14 cellular contexts compared by ENCODE assay signal in genomic region chr5:69035665-69036064, GRCh38.
"Had no signal": no experiment of that assay in that cellular context is flagged by ENCODE, and none has a peak within 500 bp of the region (broad histone marks: within the 10 kb centered on the region; RNA-seq: fewer than 3 reads in every experiment).

No MANE protein-coding gene starts in this region.

- H3K27me3 ChIP-seq: neutrophil, thyroid gland had no signal

- H3K27ac Mint-ChIP-seq: activated CD4-positive, alpha-beta memory T cell treated with anti-CD3 and anti-CD28 coated beads for 36 hours; activated CD4-positive, alpha-beta T cell treated with anti-CD3 and anti-CD28 coated beads for 36 hours; activated T-cell treated with anti-CD3 and anti-CD28 coated beads, Interleukin-2, amount 50 U/mL, for 24 hours; naive thymus-derived CD8-positive, alpha-beta T cell; stimulated activated memory B cell treated with anti-CD40 and anti-IgM and Interleukin-4, amounts not matched to agents 10 μg/mL and 1 μg/mL and 100 μg/mL, for 72 hours; T-helper 17 cell had no signal

- H3K27me3 Mint-ChIP-seq: activated T-cell treated with anti-CD3 and anti-CD28 coated beads, Interleukin-2, amount 50 U/mL, for 24 hours had no signal

- H3K4me1 ChIP-seq: esophagus muscularis mucosa, heart left ventricle, thyroid gland had no signal

- H3K36me3 Mint-ChIP-seq: activated CD4-positive, alpha-beta memory T cell treated with anti-CD3 and anti-CD28 coated beads for 36 hours; naive thymus-derived CD8-positive, alpha-beta T cell; stimulated activated memory B cell treated with anti-CD40 and anti-IgM and Interleukin-4, amounts not matched to agents 10 μg/mL and 1 μg/mL and 100 μg/mL, for 72 hours had no signal

- H3K9me3 Mint-ChIP-seq: activated CD4-positive, alpha-beta memory T cell treated with anti-CD3 and anti-CD28 coated beads for 36 hours; activated T-cell treated with anti-CD3 and anti-CD28 coated beads, Interleukin-2, amount 50 U/mL, for 24 hours; naive thymus-derived CD8-positive, alpha-beta T cell; stimulated activated memory B cell treated with anti-CD40 and anti-IgM and Interleukin-4, amounts not matched to agents 10 μg/mL and 1 μg/mL and 100 μg/mL, for 72 hours had no signal

- H3K9me3 ChIP-seq: esophagus muscularis mucosa, heart left ventricle, mucosa of descending colon, neutrophil, thyroid gland had no signal

- H3K4me3 Mint-ChIP-seq: activated CD4-positive, alpha-beta memory T cell treated with anti-CD3 and anti-CD28 coated beads for 36 hours; activated CD4-positive, alpha-beta T cell treated with anti-CD3 and anti-CD28 coated beads for 36 hours; activated T-cell treated with anti-CD3 and anti-CD28 coated beads, Interleukin-2, amount 50 U/mL, for 24 hours; naive thymus-derived CD8-positive, alpha-beta T cell; stimulated activated memory B cell treated with anti-CD40 and anti-IgM and Interleukin-4, amounts not matched to agents 10 μg/mL and 1 μg/mL and 100 μg/mL, for 72 hours; T-helper 17 cell had no signal

- H3K27ac ChIP-seq: esophagus muscularis mucosa, heart left ventricle, neutrophil, parathyroid adenoma, thyroid gland had no signal

- H3K36me3 ChIP-seq: esophagus muscularis mucosa, heart left ventricle, neutrophil, thyroid gland had no signal

- DNase-seq: activated CD4-positive, alpha-beta memory T cell treated with anti-CD3 and anti-CD28 coated beads for 36 hours; activated CD4-positive, alpha-beta T cell treated with anti-CD3 and anti-CD28 coated beads for 36 hours; activated naive CD4-positive, alpha-beta T cell treated with anti-CD3 and anti-CD28 coated beads, Interleukin-2, amount 50 U/mL, for 16 hours; activated T-cell treated with anti-CD3 and anti-CD28 coated beads, Interleukin-2, amount 50 U/mL, for 24 hours; heart left ventricle; mucosa of descending colon; naive thymus-derived CD8-positive, alpha-beta T cell; stimulated activated CD4-positive, alpha-beta T cell treated with anti-CD3 and anti-CD28 coated beads, Interleukin-1b, Interleukin-23, amount 100 ng/mL, for 48 hours; T-helper 17 cell; thyroid gland had no signal

- H3K4me3 ChIP-seq: esophagus muscularis mucosa, heart left ventricle, mucosa of descending colon, thyroid gland had no signal

- H3K4me1 Mint-ChIP-seq: activated CD4-positive, alpha-beta T cell treated with anti-CD3 and anti-CD28 coated beads for 36 hours; naive thymus-derived CD8-positive, alpha-beta T cell; stimulated activated memory B cell treated with anti-CD40 and anti-IgM and Interleukin-4, amounts not matched to agents 10 μg/mL and 1 μg/mL and 100 μg/mL, for 72 hours; T-helper 17 cell had no signal
